1 cellular context compared by ENCODE assay signal in the genomic region with DNA sequence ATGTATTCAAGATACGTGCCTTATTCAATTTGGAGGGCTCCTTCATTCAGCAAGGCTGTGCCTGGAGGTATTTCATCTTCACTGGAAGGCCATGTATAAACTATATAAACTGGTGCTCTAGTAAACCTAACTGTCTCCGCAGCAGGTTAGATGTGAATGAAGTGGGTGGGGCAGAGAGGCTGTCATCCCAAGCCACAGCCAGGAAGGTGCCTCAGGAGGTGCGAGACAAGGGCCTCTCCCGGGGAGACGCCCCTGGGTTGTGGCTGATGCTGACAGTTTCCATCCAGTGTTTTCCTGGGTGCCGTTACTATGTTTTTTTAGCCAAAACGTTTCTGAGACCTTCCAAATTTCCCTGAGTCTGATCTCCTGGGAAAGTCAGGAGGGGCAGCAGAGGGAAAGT.
TF ChIP-seq lines count a peak whose summit lies in the region.

No MANE protein-coding gene starts in this region.

TF ChIP-seq in GM23338, 12 proteins besides CTCF, POLR2A, EP300 and RAD21 (continued from another document):
- TF ChIP-seq, protein P1, sequence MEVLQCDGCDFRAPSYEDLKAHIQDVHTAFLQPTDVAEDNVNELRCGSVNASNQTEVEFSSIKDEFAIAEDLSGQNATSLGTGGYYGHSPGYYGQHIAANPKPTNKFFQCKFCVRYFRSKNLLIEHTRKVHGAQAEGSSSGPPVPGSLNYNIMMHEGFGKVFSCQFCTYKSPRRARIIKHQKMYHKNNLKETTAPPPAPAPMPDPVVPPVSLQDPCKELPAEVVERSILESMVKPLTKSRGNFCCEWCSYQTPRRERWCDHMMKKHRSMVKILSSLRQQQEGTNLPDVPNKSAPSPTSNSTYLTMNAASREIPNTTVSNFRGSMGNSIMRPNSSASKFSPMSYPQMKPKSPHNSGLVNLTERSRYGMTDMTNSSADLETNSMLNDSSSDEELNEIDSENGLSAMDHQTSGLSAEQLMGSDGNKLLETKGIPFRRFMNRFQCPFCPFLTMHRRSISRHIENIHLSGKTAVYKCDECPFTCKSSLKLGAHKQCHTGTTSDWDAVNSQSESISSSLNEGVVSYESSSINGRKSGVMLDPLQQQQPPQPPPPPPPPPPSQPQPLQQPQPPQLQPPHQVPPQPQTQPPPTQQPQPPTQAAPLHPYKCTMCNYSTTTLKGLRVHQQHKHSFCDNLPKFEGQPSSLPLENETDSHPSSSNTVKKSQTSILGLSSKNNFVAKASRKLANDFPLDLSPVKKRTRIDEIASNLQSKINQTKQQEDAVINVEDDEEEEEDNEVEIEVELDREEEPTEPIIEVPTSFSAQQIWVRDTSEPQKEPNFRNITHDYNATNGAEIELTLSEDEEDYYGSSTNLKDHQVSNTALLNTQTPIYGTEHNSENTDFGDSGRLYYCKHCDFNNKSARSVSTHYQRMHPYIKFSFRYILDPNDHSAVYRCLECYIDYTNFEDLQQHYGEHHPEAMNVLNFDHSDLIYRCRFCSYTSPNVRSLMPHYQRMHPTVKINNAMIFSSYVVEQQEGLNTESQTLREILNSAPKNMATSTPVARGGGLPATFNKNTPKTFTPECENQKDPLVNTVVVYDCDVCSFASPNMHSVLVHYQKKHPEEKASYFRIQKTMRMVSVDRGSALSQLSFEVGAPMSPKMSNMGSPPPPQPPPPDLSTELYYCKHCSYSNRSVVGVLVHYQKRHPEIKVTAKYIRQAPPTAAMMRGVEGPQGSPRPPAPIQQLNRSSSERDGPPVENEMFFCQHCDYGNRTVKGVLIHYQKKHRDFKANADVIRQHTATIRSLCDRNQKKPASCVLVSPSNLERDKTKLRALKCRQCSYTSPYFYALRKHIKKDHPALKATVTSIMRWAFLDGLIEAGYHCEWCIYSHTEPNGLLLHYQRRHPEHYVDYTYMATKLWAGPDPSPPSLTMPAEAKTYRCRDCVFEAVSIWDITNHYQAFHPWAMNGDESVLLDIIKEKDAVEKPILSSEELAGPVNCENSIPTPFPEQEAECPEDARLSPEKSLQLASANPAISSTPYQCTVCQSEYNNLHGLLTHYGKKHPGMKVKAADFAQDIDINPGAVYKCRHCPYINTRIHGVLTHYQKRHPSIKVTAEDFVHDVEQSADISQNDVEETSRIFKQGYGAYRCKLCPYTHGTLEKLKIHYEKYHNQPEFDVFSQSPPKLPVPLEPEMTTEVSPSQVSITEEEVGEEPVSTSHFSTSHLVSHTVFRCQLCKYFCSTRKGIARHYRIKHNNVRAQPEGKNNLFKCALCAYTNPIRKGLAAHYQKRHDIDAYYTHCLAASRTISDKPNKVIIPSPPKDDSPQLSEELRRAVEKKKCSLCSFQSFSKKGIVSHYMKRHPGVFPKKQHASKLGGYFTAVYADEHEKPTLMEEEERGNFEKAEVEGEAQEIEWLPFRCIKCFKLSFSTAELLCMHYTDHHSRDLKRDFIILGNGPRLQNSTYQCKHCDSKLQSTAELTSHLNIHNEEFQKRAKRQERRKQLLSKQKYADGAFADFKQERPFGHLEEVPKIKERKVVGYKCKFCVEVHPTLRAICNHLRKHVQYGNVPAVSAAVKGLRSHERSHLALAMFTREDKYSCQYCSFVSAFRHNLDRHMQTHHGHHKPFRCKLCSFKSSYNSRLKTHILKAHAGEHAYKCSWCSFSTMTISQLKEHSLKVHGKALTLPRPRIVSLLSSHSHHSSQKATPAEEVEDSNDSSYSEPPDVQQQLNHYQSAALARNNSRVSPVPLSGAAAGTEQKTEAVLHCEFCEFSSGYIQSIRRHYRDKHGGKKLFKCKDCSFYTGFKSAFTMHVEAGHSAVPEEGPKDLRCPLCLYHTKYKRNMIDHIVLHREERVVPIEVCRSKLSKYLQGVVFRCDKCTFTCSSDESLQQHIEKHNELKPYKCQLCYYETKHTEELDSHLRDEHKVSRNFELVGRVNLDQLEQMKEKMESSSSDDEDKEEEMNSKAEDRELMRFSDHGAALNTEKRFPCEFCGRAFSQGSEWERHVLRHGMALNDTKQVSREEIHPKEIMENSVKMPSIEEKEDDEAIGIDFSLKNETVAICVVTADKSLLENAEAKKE (CRISPR knock-in tag; IDR thresholded peaks at IDR 0.05) = no peak
- TF ChIP-seq CREB1 (CRISPR knock-in tag; IDR thresholded peaks at IDR 0.05; ENCODE audit: low read depth) (no peak), ZNF114 (CRISPR knock-in tag; IDR thresholded peaks at IDR 0.05) (no peak), JUNB (IDR thresholded peaks at IDR 0.05; ENCODE audit: unreplicated experiment) (no peak), POLR2AphosphoS5 (IDR thresholded peaks at IDR 0.05; ENCODE audit: low read depth) (no peak)
TF ChIP-seq in GM23338: peak in this region for 0.
